Comparison of ENCODE assay signal across 30 cellular contexts in genomic region chr6:157995458-157995857, GRCh38. TPM values are rescaled to one million over a fixed set of nuclear protein-coding genes. Genes with fewer than 3 reads are reported as not detected.
DNase-seq lines count a peak whose midpoint lies in the region; ATAC-seq, FAIRE-seq and TF ChIP-seq lines count a peak whose summit lies in the region.
"Had no signal": no experiment of that assay in that cellular context is flagged by ENCODE, and none has a peak within 500 bp of the region (broad histone marks: within the 10 kb centered on the region; RNA-seq: fewer than 3 reads in every experiment).

No MANE protein-coding gene starts in this region.

- H3K27me3 Mint-ChIP-seq in Caco-2 (ENCODE audit: insufficient read depth, unreplicated experiment) (no peaks in the 10 kb centered on the region), osteocyte (ENCODE audit: unreplicated experiment) (no peaks in the 10 kb centered on the region)
- no peaks in the 10 kb centered on the region for H3K27me3 Mint-ChIP-seq in activated T-helper 2 cell treated with anti-CD3 and anti-CD28 coated beads, Interferon-gamma antibody, Interleukin-2, Interleukin-4, amounts not matched to agents 10 μg/mL and 5 μg/mL and 100 μg/mL, durations not matched to agents 14 hours and 24 hours and 36 hours (ENCODE audit: low read depth)
- H3K27me3 Mint-ChIP-seq: stimulated activated naive CD8-positive, alpha-beta T cell treated with anti-CD3 and anti-CD28 coated beads, Interleukin-15, amount 100 ng/mL, for 72 hours had no signal

- no peak overlapping the region for H3K4me2 ChIP-seq in K562 (ENCODE audit: insufficient read depth, low read length)

- intact Hi-C loops in Caco-2 (cut with micrococcal nuclease; ENCODE audit: unreplicated experiment) (no loop called here), K562 (cut with micrococcal nuclease) (no loop called here)
- intact Hi-C loops in activated T-helper 2 cell treated with anti-CD3 and anti-CD28 coated beads, Interferon-gamma antibody, Interleukin-2, Interleukin-4, amounts not matched to agents 10 μg/mL and 5 μg/mL and 100 μg/mL, durations not matched to agents 14 hours and 24 hours and 36 hours (cut with micrococcal nuclease): no loop called here

- TF ChIP-seq POLR2A in K562 (conservative IDR thresholded peaks at IDR 0.05): no peak

- peaks cover 56% of the 10 kb centered on the region for H3K4me1 Mint-ChIP-seq in Caco-2 (ENCODE audit: low read depth, unreplicated experiment)
- H3K4me1 Mint-ChIP-seq in osteocyte (ENCODE audit: unreplicated experiment): peaks cover 82% of the 10 kb centered on the region
- peaks cover 25% of the 10 kb centered on the region for H3K4me1 Mint-ChIP-seq in activated T-helper 2 cell treated with anti-CD3 and anti-CD28 coated beads, Interferon-gamma antibody, Interleukin-2, Interleukin-4, amounts not matched to agents 10 μg/mL and 5 μg/mL and 100 μg/mL, durations not matched to agents 14 hours and 24 hours and 36 hours (ENCODE audit: low read depth)

- no peak for FAIRE-seq in K562 (lab: Jason Lieb, UNC)
- FAIRE-seq: GM12892 had no signal

- TF ChIP-seq CTCF in Caco-2 (IDR thresholded peaks at IDR 0.05; ENCODE audit: insufficient read depth in 1 of 2, low read depth in 1 of 2, low read length in 1 of 2, severe bottlenecking in 1 of 2, unreplicated experiment in 1 of 2): no peak
- TF ChIP-seq CTCF in K562 (IDR thresholded peaks at IDR 0.05 in 2 of 3, conservative IDR thresholded peaks at IDR 0.05 in 1 of 3; ENCODE audit: insufficient read depth in 2 of 3, low read depth in 1 of 3, low read length in 3 of 3): no peak
- TF ChIP-seq CTCF in osteocyte (IDR thresholded peaks at IDR 0.05): no peak

- H3K79me2 ChIP-seq in K562 (ENCODE audit: control insufficient read depth, insufficient read depth, low read length): peaks cover 60% of the 10 kb centered on the region
- H3K79me2 ChIP-seq: parathyroid adenoma had no signal

- no peaks in the 10 kb centered on the region for H3K9me3 Mint-ChIP-seq in Caco-2 (ENCODE audit: unreplicated experiment)
- H3K9me3 Mint-ChIP-seq in osteocyte (ENCODE audit: unreplicated experiment): no peaks in the 10 kb centered on the region
- no peaks in the 10 kb centered on the region for H3K9me3 Mint-ChIP-seq in activated T-helper 2 cell treated with anti-CD3 and anti-CD28 coated beads, Interferon-gamma antibody, Interleukin-2, Interleukin-4, amounts not matched to agents 10 μg/mL and 5 μg/mL and 100 μg/mL, durations not matched to agents 14 hours and 24 hours and 36 hours
- H3K9me3 Mint-ChIP-seq: mesothelial cell of epicardium; stimulated activated naive CD8-positive, alpha-beta T cell treated with anti-CD3 and anti-CD28 coated beads, Interleukin-15, amount 100 ng/mL, for 72 hours had no signal

- 0 out of 4 replicates have a peak overlapping the region, but pooled peaks of 1 of the 2 experiments have one; percentile 14 for H3K9ac ChIP-seq in K562 (ENCODE audit: insufficient read depth in 1 of 2, low read depth in 2 of 2, low read length in 2 of 2)
- H3K9ac ChIP-seq: BLaER1, parathyroid adenoma had no signal

- H3K4me3 ChIP-seq in Caco-2 (ENCODE audit: low read depth, low read length): no peak overlapping the region
- H3K4me3 ChIP-seq in K562: no peak overlapping the region
- no peak overlapping the region for H3K4me3 ChIP-seq in HAP-1
- H3K4me3 ChIP-seq: BLaER1, heart left ventricle, sigmoid colon, upper lobe of left lung had no signal

- TF ChIP-seq RAD21 in K562 (CRISPR knock-in tag; conservative IDR thresholded peaks at IDR 0.05 in 1 of 2, IDR thresholded peaks at IDR 0.05 in 1 of 2): no peak

- H3K27ac Mint-ChIP-seq in Caco-2 (ENCODE audit: unreplicated experiment) (peak overlapping the region; percentile 74), osteocyte (ENCODE audit: unreplicated experiment) (peak overlapping the region; percentile 68)
- no peak overlapping the region for H3K27ac Mint-ChIP-seq in activated T-helper 2 cell treated with anti-CD3 and anti-CD28 coated beads, Interferon-gamma antibody, Interleukin-2, Interleukin-4, amounts not matched to agents 10 μg/mL and 5 μg/mL and 100 μg/mL, durations not matched to agents 14 hours and 24 hours and 36 hours
- H3K27ac Mint-ChIP-seq: stimulated activated naive CD8-positive, alpha-beta T cell treated with anti-CD3 and anti-CD28 coated beads, Interleukin-15, amount 100 ng/mL, for 72 hours had no signal

- peaks cover 9% of the 10 kb centered on the region for H3K9me1 ChIP-seq in K562 (ENCODE audit: control insufficient read depth, insufficient read depth, low read length)

- H2AFZ ChIP-seq in K562 (ENCODE audit: low read depth, low read length): no peak overlapping the region
- H2AFZ ChIP-seq: parathyroid adenoma had no signal

- H3K4me3 Mint-ChIP-seq in Caco-2 (ENCODE audit: unreplicated experiment) (no peak overlapping the region), osteocyte (ENCODE audit: unreplicated experiment) (no peak overlapping the region)
- H3K4me3 Mint-ChIP-seq in activated T-helper 2 cell treated with anti-CD3 and anti-CD28 coated beads, Interferon-gamma antibody, Interleukin-2, Interleukin-4, amounts not matched to agents 10 μg/mL and 5 μg/mL and 100 μg/mL, durations not matched to agents 14 hours and 24 hours and 36 hours (ENCODE audit: low read depth): no peak overlapping the region
- H3K4me3 Mint-ChIP-seq: mesothelial cell of epicardium; stimulated activated naive CD8-positive, alpha-beta T cell treated with anti-CD3 and anti-CD28 coated beads, Interleukin-15, amount 100 ng/mL, for 72 hours had no signal

- no TSS peak for BruUV-seq in Caco-2 (replicated peaks; lab: Mats Ljungman, UMichigan)
- no TSS peak for BruUV-seq in K562 (replicated peaks; lab: Mats Ljungman, UMichigan)

- H3K27me3 ChIP-seq in Caco-2 (replicated peaks; ENCODE audit: control insufficient read depth, insufficient read depth, low read length) (no peaks in the 10 kb centered on the region), K562 (ENCODE audit: control insufficient read depth in 2 of 2, insufficient read depth in 2 of 2, low read length in 2 of 2) (no peaks in the 10 kb centered on the region), HAP-1 (ENCODE audit: low read depth) (no peaks in the 10 kb centered on the region)
- H3K27me3 ChIP-seq: BLaER1, heart left ventricle, sigmoid colon, upper lobe of left lung had no signal

- DNase-seq in Caco-2 (no peak), NCI-H446 (lab: John Stamatoyannopoulos, UW) (peak; percentile 40 to 62), K562 (ENCODE audit: extremely low read depth in 1 of 4, low spot score in 3 of 4) (no peak), osteocyte (ENCODE audit: extremely low spot score, unreplicated experiment) (no peak), HAP-1 (ENCODE audit: low spot score in 2 of 2) (no peak), NCI-H1105 treated with DMSO at 0.1 percent for 48 hours (lab: John Stamatoyannopoulos, UW) (no peak), GOT3 (lab: John Stamatoyannopoulos, UW) (no peak)
- no peak for DNase-seq in activated T-helper 2 cell treated with anti-CD3 and anti-CD28 coated beads, Interferon-gamma antibody, Interleukin-2, Interleukin-4, amounts not matched to agents 10 μg/mL and 5 μg/mL and 100 μg/mL, durations not matched to agents 14 hours and 24 hours and 36 hours (ENCODE audit: low spot score)
- DNase-seq: activated CD4-positive, alpha-beta T cell treated with anti-CD3 and anti-CD28 coated beads, Interleukin-2, amount 50 U/mL, for 48 hours; activated CD8-positive, alpha-beta memory T cell treated with anti-CD3 and anti-CD28 coated beads, Interleukin-2, amount 50 U/mL, for 48 hours; activated gamma-delta T cell; COR-L47; effector CD4-positive, alpha-beta T cell; EL; HCEC 1CT; heart left ventricle; Kasumi-1; NCI-H187 treated with DMSO at 0.1 percent for 48 hours; PC-3; SHP77 treated with DMSO at 0.1 percent for 48 hours; sigmoid colon; stimulated activated CD4-positive, alpha-beta T cell treated with anti-CD3 and anti-CD28 coated beads, Interleukin-15, amount 100 ng/mL, for 24 hours; stimulated activated naive CD8-positive, alpha-beta T cell treated with anti-CD3 and anti-CD28 coated beads, Interleukin-15, amount 100 ng/mL, for 72 hours; SW 1271; T1000; upper lobe of left lung had no signal

- in situ Hi-C loops in K562 (cut with MboI): no loop called here
- in situ Hi-C loops in HAP-1 (cut with MboI; ENCODE audit: low sequenced_read_pairs): no loop called here

- H3K27ac ChIP-seq in K562 (ENCODE audit: extremely low read depth, low read depth, low read length): no peak overlapping the region
- H3K27ac ChIP-seq: BLaER1, heart left ventricle, parathyroid adenoma, sigmoid colon, upper lobe of left lung had no signal

- H3K4me1 ChIP-seq in Caco-2: peaks cover 21% of the 10 kb centered on the region
- peaks cover 19 to 25% of the 10 kb centered on the region in 2 experiments for H3K4me1 ChIP-seq in K562 (replicated peaks in 1 of 2; ENCODE audit: control insufficient read depth in 2 of 2, insufficient read depth in 2 of 2, low read length in 2 of 2)
- no peaks in the 10 kb centered on the region; the same call in 1 of the 2 replicates for H3K4me1 ChIP-seq in HAP-1

- ATAC-seq in K562: no peak
- ATAC-seq: heart left ventricle; PC-3; stimulated activated naive CD8-positive, alpha-beta T cell treated with anti-CD3 and anti-CD28 coated beads, Interleukin-15, amount 100 ng/mL, for 72 hours had no signal

- H3K36me3 ChIP-seq in Caco-2 (ENCODE audit: control insufficient read depth, insufficient read depth, low read length) (no peaks in the 10 kb centered on the region), K562 (ENCODE audit: control insufficient read depth, insufficient read depth, low read length) (peaks cover 7% of the 10 kb centered on the region; the same call in 1 of the 3 replicates), HAP-1 (replicated peaks) (no peaks in the 10 kb centered on the region)
- H3K36me3 ChIP-seq: BLaER1, heart left ventricle, sigmoid colon, upper lobe of left lung had no signal

- CTCF ChIA-PET in Caco-2 (lab: Charles Lee) (interaction anchor here (0.8 kb wide), 1 partner anchor 10 kb away, joined by 3 read pairs; no protein-coding TSS in a partner anchor), K562 (lab: Yijun Ruan, JAX; ENCODE audit: low intra/inter-chr PET ratio) (no interaction called here)

- H3K9me3 ChIP-seq in Caco-2 (no peaks in the 10 kb centered on the region), K562 (replicated peaks; ENCODE audit: control insufficient read depth, insufficient read depth, low read depth, low read length) (no peaks in the 10 kb centered on the region), HAP-1 (no peaks in the 10 kb centered on the region)
- H3K9me3 ChIP-seq: BLaER1, heart left ventricle, sigmoid colon, upper lobe of left lung had no signal

- H3K36me3 Mint-ChIP-seq in Caco-2 (ENCODE audit: insufficient read depth, unreplicated experiment) (peaks cover 47% of the 10 kb centered on the region), osteocyte (ENCODE audit: unreplicated experiment) (peaks cover 22% of the 10 kb centered on the region)
- peaks cover 6% of the 10 kb centered on the region for H3K36me3 Mint-ChIP-seq in activated T-helper 2 cell treated with anti-CD3 and anti-CD28 coated beads, Interferon-gamma antibody, Interleukin-2, Interleukin-4, amounts not matched to agents 10 μg/mL and 5 μg/mL and 100 μg/mL, durations not matched to agents 14 hours and 24 hours and 36 hours (ENCODE audit: low read depth)

- POLR2A ChIA-PET in Caco-2 (lab: Charles Lee) (no interaction called here), K562 (lab: Yijun Ruan, JAX) (interaction anchor here (0.6 to 3.8 kb wide), 3 partner anchors 8 to 59 kb away, joined by 3 to 15 read pairs (median 12); partner anchors contain the start of gene SYNJ2)

- H4K20me1 ChIP-seq in K562 (replicated peaks; ENCODE audit: control insufficient read depth, insufficient read depth, low read length): peaks cover 15% of the 10 kb centered on the region
- H4K20me1 ChIP-seq: BLaER1 had no signal

- no peak for TF ChIP-seq EP300 in K562 (IDR thresholded peaks at IDR 0.05; ENCODE audit: low read length)

- WGBS in K562 (ENCODE audit: insufficient coverage, low coverage, missing lambda C conversion rate): 87% methylated on average over 12 of the region's 12 CpGs

RNA-seq across cellular contexts. Expression of gene SYNJ2, which starts 13.8 kb away (rescaled TPM):
- total RNA-seq in Caco-2 (2022) (45.0 and 47.9 TPM in 2 replicates), K562 (2014; rRNA removed) (15.7 and 17.8 TPM in 2 replicates), K562 (2014; rRNA removed; fragmentation: Illumina TruSeq; extraction: Trizol) (19.5 and 22.7 TPM in 2 replicates), K562 (2015; rRNA removed; fragmentation: Illumina TruSeq; extraction: Trizol) (12.5 and 13.6 TPM in 2 replicates), K562 (2021) (24.7 and 27.7 TPM in 2 replicates), osteocyte (94.5 and 95.4 TPM in 2 replicates)
- total RNA-seq in K562 (2011; cell fraction: chromatin; rRNA removed; ENCODE audit: low replicate concordance): 70.0 and 111 TPM in 2 replicates
- total RNA-seq in K562 (2011; cell fraction: nucleolus; rRNA removed): 56.6 and 62.9 TPM in 2 replicates
- total RNA-seq in K562 (2011; cell fraction: nucleoplasm; rRNA removed): 49.5 and 50.1 TPM in 2 replicates
- polyA plus RNA-seq in K562 (2011; rRNA removed) (17.1 and 21.6 TPM in 2 replicates), K562 (2014; fragmentation: Illumina TruSeq; extraction: Trizol) (22.9 and 26.1 TPM in 2 replicates), K562 (2014; fragmentation: Nextera tagmentation; extraction: Ambion mirVana) (1 to 10 TPM; 3.0 to 3.3 TPM), K562 (2014; rRNA removed) (13.7 and 16.9 TPM in 2 replicates)
- 18.3 and 24.0 TPM in 2 replicates for polyA plus RNA-seq in K562 (2011; cell fraction: cytosol; rRNA removed)
- 28.6 and 33.9 TPM in 2 replicates for polyA plus RNA-seq in K562 (2011; cell fraction: nucleus; rRNA removed)
- polyA plus RNA-seq in K562 (2012): 15.0 and 17.4 TPM in 2 replicates
- 24.2 and 30.1 TPM in 2 replicates for polyA minus RNA-seq in K562 (2011; rRNA and poly(A)+ RNA removed)
- polyA minus RNA-seq in K562 (2011; cell fraction: cytosol; rRNA and poly(A)+ RNA removed): 19.8 and 20.9 TPM in 2 replicates
- polyA minus RNA-seq in K562 (2011; cell fraction: nucleus; rRNA and poly(A)+ RNA removed): 18.7 and 22.3 TPM in 2 replicates
- total RNA-seq in activated T-helper 2 cell treated with anti-CD3 and anti-CD28 coated beads, Interferon-gamma antibody, Interleukin-2, Interleukin-4, amounts not matched to agents 10 μg/mL and 5 μg/mL and 100 μg/mL, durations not matched to agents 14 hours and 24 hours and 36 hours: 21.5 and 23.6 TPM in 2 replicates

Comparison
In these comparisons a context has a peak if more than half of its experiments do, and no peak if none do; other contexts are left out.
1. DNase-seq: peak in NCI-H446 (2 of 2); none in Caco-2 (0 of 2), K562 (0 of 4), osteocyte (single experiment), HAP-1 (0 of 2), NCI-H1105 treated with DMSO at 0.1 percent for 48 hours (single experiment), activated T-helper 2 cell treated with anti-CD3 and anti-CD28 coated beads, Interferon-gamma antibody, Interleukin-2, Interleukin-4, amounts not matched to agents 10 μg/mL and 5 μg/mL and 100 μg/mL, durations not matched to agents 14 hours and 24 hours and 36 hours (single experiment) and GOT3 (single experiment).